8 cellular contexts compared by ENCODE assay signal in genomic region chr7:94394058-94394398, GRCh38. TPM values are rescaled to one million over a fixed set of nuclear protein-coding genes. Genes with fewer than 3 reads are reported as not detected.
DNase-seq lines count a peak whose midpoint lies in the region; TF ChIP-seq lines count a peak whose summit lies in the region.
"Had no signal": no experiment of that assay in that cellular context is flagged by ENCODE, and none has a peak within 500 bp of the region (broad histone marks: within the 10 kb centered on the region; RNA-seq: fewer than 3 reads in every experiment).

No MANE protein-coding gene starts in this region.

- H3K27ac ChIP-seq in esophagus (ENCODE audit: low read depth in 2 of 2, low read length in 1 of 2): peak overlapping the region; percentile 80 to 88
- peak overlapping the region; percentile 78 to 91 for H3K27ac ChIP-seq in testis

- peaks cover 26% of the 10 kb centered on the region for H3K36me3 ChIP-seq in MG63
- no peaks in the 10 kb centered on the region for H3K36me3 ChIP-seq in esophagus (ENCODE audit: control insufficient read depth in 2 of 2, insufficient read depth in 2 of 2, low read length in 1 of 2)
- H3K36me3 ChIP-seq in testis (ENCODE audit: low read depth, missing control alignments): no peaks in the 10 kb centered on the region

- WGBS in esophagus, 2 donors: 14 to 24% methylated on average over 18 of the region's 18 CpGs
- WGBS in testis, 2 donors: 3 to 6% methylated on average over 14 to 18 of the region's 18 CpGs

- no peaks in the 10 kb centered on the region for H3K9me3 Mint-ChIP-seq in mesothelial cell of epicardium

- H3K4me1 ChIP-seq in esophagus (ENCODE audit: control insufficient read depth in 2 of 2, insufficient read depth in 2 of 2, low read length in 1 of 2): no peaks in the 10 kb centered on the region
- H3K4me1 ChIP-seq in testis: peaks cover 24% of the 10 kb centered on the region

- H3K27me3 Mint-ChIP-seq in mesothelial cell of epicardium (ENCODE audit: low read depth): no peaks in the 10 kb centered on the region

- TF ChIP-seq CTCF in mesothelial cell of epicardium (IDR thresholded peaks at IDR 0.05; ENCODE audit: unreplicated experiment) (no peak), testis (IDR thresholded peaks at IDR 0.05) (no peak)

- H3K36me3 Mint-ChIP-seq in mesothelial cell of epicardium: no peaks in the 10 kb centered on the region

- intact Hi-C loops in testis (cut with DNase I; ENCODE audit: low total_unique reads): no loop called here

- peak overlapping the region; percentile 98 for H3K27ac Mint-ChIP-seq in mesothelial cell of epicardium

- no peak for TF ChIP-seq POLR2A in testis (IDR thresholded peaks at IDR 0.05)

- peaks cover 47% of the 10 kb centered on the region for H3K4me1 Mint-ChIP-seq in mesothelial cell of epicardium

- H3K4me3 ChIP-seq in MG63 (peak overlapping the region; percentile 82), esophagus (ENCODE audit: low read depth in 1 of 2, low read length in 2 of 2) (peak overlapping the region in 1 of 2 donors; percentile 46), testis (peak overlapping the region; percentile 73 to 74)

- DNase-seq in MG63 (no peak), mesothelial cell of epicardium (ENCODE audit: low spot score in 2 of 2, unreplicated experiment in 2 of 2) (peak in 1 of 2 experiments; percentile 56), testis (peak; percentile 45), cerebellar nuclear complex (lab: John Stamatoyannopoulos, UW) (no peak), NCI-H187 treated with DMSO at 0.1 percent for 48 hours (lab: John Stamatoyannopoulos, UW) (no peak)
- DNase-seq in stimulated activated CD4-positive, alpha-beta T cell treated with anti-CD3 and anti-CD28 coated beads, Interleukin-2, amount 100 ng/mL, for 48 hours: no peak
- DNase-seq: NCI-H446 had no signal

- peak overlapping the region; percentile 89 for H3K4me3 Mint-ChIP-seq in mesothelial cell of epicardium

- H3K9me3 ChIP-seq in MG63: no peaks in the 10 kb centered on the region
- H3K9me3 ChIP-seq in esophagus (ENCODE audit: control insufficient read depth in 2 of 2, insufficient read depth in 1 of 2, low read depth in 1 of 2, low read length in 1 of 2): no peaks in the 10 kb centered on the region
- H3K9me3 ChIP-seq in testis: no peaks in the 10 kb centered on the region

- H3K27me3 ChIP-seq in MG63 (no peaks in the 10 kb centered on the region), esophagus (ENCODE audit: control insufficient read depth in 1 of 2, insufficient read depth in 2 of 2, low read length in 2 of 2) (no peaks in the 10 kb centered on the region), testis (no peaks in the 10 kb centered on the region)

RNA-seq across cellular contexts. Expression of gene COL1A2, which starts 0.7 kb away (rescaled TPM):
- total RNA-seq in MG63 (2014; rRNA removed; shearing (Covaris generic); ENCODE audit: low replicate concordance): 218 and 306 TPM in 2 replicates
- polyA plus RNA-seq in esophagus (10 to 100 TPM; 13.4 to 26.4 TPM), testis (ENCODE audit: insufficient read depth, low read depth, low replicate concordance) (979 TPM)
- total RNA-seq in mesothelial cell of epicardium (2,538 to 2,739 TPM (median 2,734 TPM) in 3 replicates), testis (100 to 1,000 TPM; 465 to 866 TPM)
